ENCODE assay signal across 26 cellular contexts in genomic region chr4:21083413-21083812, GRCh38.
"Had no signal": no experiment of that assay in that cellular context is flagged by ENCODE, and none has a peak within 500 bp of the region (broad histone marks: within the 10 kb centered on the region; RNA-seq: fewer than 3 reads in every experiment).

No MANE protein-coding gene starts in this region.

- H3K4me1 Mint-ChIP-seq: IgD-negative memory B cell had no signal

- ATAC-seq: K562, Right ventricle myocardium inferior, SK-N-SH treated with all-trans-retinoic acid at 6 μM for 48 hours had no signal

- H3K27me3 ChIP-seq: Peyer's patch had no signal

- H3K36me3 Mint-ChIP-seq: IgD-negative memory B cell had no signal

- FAIRE-seq: HTR-8/SVneo, K562 had no signal

- H3K27ac ChIP-seq: HL-60, KMS-11, PC-9, Peyer's patch, SJCRH30 had no signal

- H3K4me3 Mint-ChIP-seq: IgD-negative memory B cell had no signal

- H3K9me3 ChIP-seq: Peyer's patch, SJCRH30 had no signal

- H2AFZ ChIP-seq: PC-9 had no signal

- H3K27me3 Mint-ChIP-seq: IgD-negative memory B cell had no signal

- H3K36me3 ChIP-seq: Peyer's patch, SJCRH30 had no signal

- H3K27ac Mint-ChIP-seq: IgD-negative memory B cell had no signal

- H3K4me1 ChIP-seq: Peyer's patch, SJCRH30 had no signal

- H3K4me3 ChIP-seq: K562, PC-9, Peyer's patch, SJCRH30 had no signal

- H3K4me2 ChIP-seq: KMS-11, PC-9 had no signal

- DNase-seq: Kasumi-1, MM.1S, NCI-H1092 treated with DMSO at 0.1 percent for 48 hours, NCI-H1436, NCI-H187, NCI-H2029, NCI-H2081 treated with DMSO at 0.1 percent for 48 hours, NCI-H2171, NCI-H226, NCI-H446, NCI-H510A, NCI-H524 treated with DMSO at 0.1 percent for 48 hours, NCI-H69, NCI-H774, OCI-M1, PC-9, Peyer's patch, SHP77 treated with DMSO at 0.1 percent for 48 hours, SJCRH30 had no signal
